Comparison of ENCODE assay signal across 25 cellular contexts in the genomic region with DNA sequence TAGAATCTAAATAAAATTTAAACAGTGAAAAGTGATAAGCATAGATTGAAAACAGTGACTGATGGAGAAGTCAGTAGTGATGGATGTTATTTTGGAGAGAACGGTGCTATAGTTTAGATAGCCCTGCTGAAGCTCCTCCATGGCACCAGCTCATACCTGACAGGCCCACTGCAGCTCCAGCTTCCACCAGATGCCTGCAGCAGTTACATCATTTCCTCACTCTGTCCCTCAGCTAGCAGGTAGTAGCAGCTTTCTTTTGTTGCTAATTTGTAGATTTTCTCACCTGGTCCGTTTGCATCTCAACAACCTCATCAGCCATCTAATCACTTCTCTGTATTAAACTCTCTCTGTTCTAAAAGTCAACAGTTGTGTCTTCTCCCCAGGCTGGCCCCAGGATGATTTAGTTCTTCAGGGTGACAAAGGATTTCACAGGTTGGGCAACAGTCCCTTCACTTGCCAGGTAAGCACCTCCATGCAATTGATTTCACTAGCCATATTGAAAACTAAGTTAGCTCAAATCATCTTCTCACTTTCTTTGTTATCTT.
"Had no signal": no experiment of that assay in that cellular context is flagged by ENCODE, and none has a peak within 500 bp of the region (broad histone marks: within the 10 kb centered on the region; RNA-seq: fewer than 3 reads in every experiment).

No MANE protein-coding gene starts in this region.

- DNase-seq: cortex of kidney; effector memory CD8-positive, alpha-beta T cell; hypothalamus; left cardiac atrium; left lung; mesenchymal stem cell; midbrain; naive thymus-derived CD4-positive, alpha-beta T cell; right lobe of liver; small intestine; stimulated activated CD4-positive, alpha-beta T cell treated with anti-CD3 and anti-CD28 coated beads, Interleukin-15, amount 100 ng/mL, for 24 hours; stimulated activated CD4-positive, alpha-beta T cell treated with anti-CD3 and anti-CD28 coated beads, Interleukin-4, amount 100 ng/mL, for 1 hour; stimulated activated CD8-positive, alpha-beta memory T cell treated with anti-CD3 and anti-CD28 coated beads, Interleukin-4, amount 100 ng/mL, for 48 hours; stimulated activated naive CD4-positive, alpha-beta T cell; stimulated activated naive CD8-positive, alpha-beta T cell treated with anti-CD3 and anti-CD28 coated beads, Interleukin-15, amount 100 ng/mL, for 72 hours; transverse colon; upper lobe of right lung; uterus had no signal

- H3K27ac ChIP-seq: left lung, neural progenitor cell, parathyroid adenoma, right lobe of liver, suprapubic skin, transverse colon, upper lobe of right lung, uterus had no signal

- H3K4me2 ChIP-seq: neural progenitor cell had no signal

- H3K4me1 Mint-ChIP-seq: naive thymus-derived CD4-positive, alpha-beta T cell; nephron; stimulated activated naive CD8-positive, alpha-beta T cell treated with anti-CD3 and anti-CD28 coated beads, Interleukin-15, amount 100 ng/mL, for 72 hours had no signal

- H3K9me3 ChIP-seq: left lung, right lobe of liver, suprapubic skin, transverse colon, upper lobe of right lung, uterus had no signal

- H3K27me3 ChIP-seq: right lobe of liver had no signal

- H3K79me2 ChIP-seq: parathyroid adenoma had no signal

- H3K4me1 ChIP-seq: left lung, neural progenitor cell, parathyroid adenoma, suprapubic skin, transverse colon, upper lobe of right lung, uterus had no signal

- H3K27ac Mint-ChIP-seq: effector memory CD8-positive, alpha-beta T cell; naive thymus-derived CD4-positive, alpha-beta T cell; nephron; neural progenitor cell; progenitor cell of endocrine pancreas; stimulated activated naive CD8-positive, alpha-beta T cell treated with anti-CD3 and anti-CD28 coated beads, Interleukin-15, amount 100 ng/mL, for 72 hours had no signal

- H3K36me3 Mint-ChIP-seq: naive thymus-derived CD4-positive, alpha-beta T cell; neural progenitor cell had no signal

- H3K36me3 ChIP-seq: left lung, neural progenitor cell, right lobe of liver, suprapubic skin, transverse colon, upper lobe of right lung, uterus had no signal

- H3K4me3 ChIP-seq: left lung, neural progenitor cell, right lobe of liver, suprapubic skin, transverse colon, upper lobe of right lung, uterus had no signal

- H3K9ac ChIP-seq: neural progenitor cell, parathyroid adenoma had no signal

- FAIRE-seq: frontal cortex, islet of Langerhans, small intestine had no signal

- H3K4me3 Mint-ChIP-seq: effector memory CD8-positive, alpha-beta T cell; naive thymus-derived CD4-positive, alpha-beta T cell; nephron; neural progenitor cell; stimulated activated naive CD8-positive, alpha-beta T cell treated with anti-CD3 and anti-CD28 coated beads, Interleukin-15, amount 100 ng/mL, for 72 hours had no signal

- H2AFZ ChIP-seq: neural progenitor cell, parathyroid adenoma had no signal

- ATAC-seq: effector memory CD8-positive, alpha-beta T cell; left cardiac atrium; left lung; naive thymus-derived CD4-positive, alpha-beta T cell; right lobe of liver; stimulated activated naive CD8-positive, alpha-beta T cell treated with anti-CD3 and anti-CD28 coated beads, Interleukin-15, amount 100 ng/mL, for 72 hours; upper lobe of right lung had no signal

- H3K9me3 Mint-ChIP-seq: nephron; neural progenitor cell; stimulated activated naive CD8-positive, alpha-beta T cell treated with anti-CD3 and anti-CD28 coated beads, Interleukin-15, amount 100 ng/mL, for 72 hours had no signal
